In genomic region chr9:133768859-133769510, GRCh38 we compare ENCODE assay signal across 15 cellular contexts. TPM values are rescaled to one million over a fixed set of nuclear protein-coding genes. Genes with fewer than 3 reads are reported as not detected.
DNase-seq lines count a peak whose midpoint lies in the region; FAIRE-seq and TF ChIP-seq lines count a peak whose summit lies in the region.
"Had no signal": no experiment of that assay in that cellular context is flagged by ENCODE, and none has a peak within 500 bp of the region (broad histone marks: within the 10 kb centered on the region; RNA-seq: fewer than 3 reads in every experiment).

No MANE protein-coding gene starts in this region.

- no peak for TF ChIP-seq POLR2A in GM12892 (IDR thresholded peaks at IDR 0.05; ENCODE audit: low read depth, low read length)

- no peaks in the 10 kb centered on the region for H3K79me2 ChIP-seq in OCI-LY1 (ENCODE audit: insufficient read depth, low read length)

- no peak overlapping the region for H3K4me3 Mint-ChIP-seq in progenitor cell of endocrine pancreas (ENCODE audit: low read depth)
- H3K4me3 Mint-ChIP-seq: central memory CD8-positive, alpha-beta T cell had no signal

- H3K27me3 Mint-ChIP-seq in progenitor cell of endocrine pancreas: no peaks in the 10 kb centered on the region
- H3K27me3 Mint-ChIP-seq: central memory CD8-positive, alpha-beta T cell had no signal

- DNase-seq in NCI-H146 (lab: John Stamatoyannopoulos, UW) (peak; percentile 1), NCI-H146 treated with DMSO at 0.1 percent for 48 hours (lab: John Stamatoyannopoulos, UW; ENCODE audit: unreplicated experiment) (no peak), cardiac muscle cell (ENCODE audit: low read depth in 1 of 2, low spot score in 1 of 2) (peak in 1 of 2 donors; percentile 61), progenitor cell of endocrine pancreas (ENCODE audit: low spot score, unreplicated experiment) (peak; percentile 8), GM12892 (ENCODE audit: insufficient read length) (no peak), Ammon's horn (ENCODE audit: low spot score) (no peak), T-helper 9 cell (no peak)
- DNase-seq: activated T-cell treated with anti-CD3 and anti-CD28 coated beads for 4 hours, GDM1, left colon, NCI-H2171 had no signal

- H3K27me3 ChIP-seq in OCI-LY1 (ENCODE audit: insufficient read depth, low read length): no peaks in the 10 kb centered on the region
- H3K27me3 ChIP-seq in cardiac muscle cell: no peaks in the 10 kb centered on the region

- no peak overlapping the region for H3K9ac ChIP-seq in OCI-LY1 (ENCODE audit: low read length)

- peaks cover 53% of the 10 kb centered on the region for H3K36me3 Mint-ChIP-seq in progenitor cell of endocrine pancreas (ENCODE audit: insufficient read depth)

- no peaks in the 10 kb centered on the region for H3K4me1 ChIP-seq in OCI-LY1 (ENCODE audit: insufficient read depth, low read length, severe bottlenecking)
- no peaks in the 10 kb centered on the region for H3K4me1 ChIP-seq in cardiac muscle cell (ENCODE audit: low read depth)

- no peak overlapping the region for H3K4me2 ChIP-seq in OCI-LY1 (ENCODE audit: low read length)

- no peak overlapping the region for H3K4me3 ChIP-seq in OCI-LY1 (ENCODE audit: low read depth, low read length, poor library complexity, severe bottlenecking)
- no peak overlapping the region for H3K4me3 ChIP-seq in cardiac muscle cell

- H3K27ac ChIP-seq in OCI-LY1 (ENCODE audit: low read depth, low read length, poor library complexity, severe bottlenecking) (no peak overlapping the region), cardiac muscle cell (no peak overlapping the region)

- TF ChIP-seq CTCF in OCI-LY1 (IDR thresholded peaks at IDR 0.05; ENCODE audit: low read length): peak; percentile 35; the same call in 1 of the 2 replicates
- peak; percentile 15 for TF ChIP-seq CTCF in cardiac muscle cell (IDR thresholded peaks at IDR 0.05; ENCODE audit: low read depth, low read length)
- no peak for TF ChIP-seq CTCF in progenitor cell of endocrine pancreas (IDR thresholded peaks at IDR 0.05; ENCODE audit: unreplicated experiment)

- H3K36me3 ChIP-seq in OCI-LY1 (ENCODE audit: insufficient read depth, low read length) (no peaks in the 10 kb centered on the region), cardiac muscle cell (peaks cover 3% of the 10 kb centered on the region)

- H3K9me2 ChIP-seq in OCI-LY1 (ENCODE audit: low read depth, low read length): no peaks in the 10 kb centered on the region

- FAIRE-seq in GM12892 (lab: Jason Lieb, UNC): no peak
- FAIRE-seq: A204.1, GM19239 had no signal

- H3K9me3 Mint-ChIP-seq in progenitor cell of endocrine pancreas (ENCODE audit: low read depth): peaks cover 14% of the 10 kb centered on the region

- H3K9me3 ChIP-seq in OCI-LY1 (ENCODE audit: low read length): 0 out of 2 replicates have a peak, but pooled peaks cover 2% of the 10 kb centered on the region
- no peaks in the 10 kb centered on the region for H3K9me3 ChIP-seq in cardiac muscle cell (ENCODE audit: low read depth)

- no peak overlapping the region for H2AFZ ChIP-seq in OCI-LY1 (ENCODE audit: low read length)

- H3K4me1 Mint-ChIP-seq in progenitor cell of endocrine pancreas (ENCODE audit: low read depth): no peaks in the 10 kb centered on the region
- H3K4me1 Mint-ChIP-seq: central memory CD8-positive, alpha-beta T cell had no signal

- H3F3A ChIP-seq in OCI-LY1 (ENCODE audit: insufficient read depth, low read length): no peaks in the 10 kb centered on the region

- H4K20me1 ChIP-seq in OCI-LY1 (ENCODE audit: insufficient read depth, low read length): no peaks in the 10 kb centered on the region

- H3K27ac Mint-ChIP-seq in progenitor cell of endocrine pancreas: no peak overlapping the region

RNA-seq across cellular contexts. Expression of gene SARDH, which starts 30.8 kb away (rescaled TPM):
- total RNA-seq in cardiac muscle cell: 10.8 and 16.9 TPM in 2 replicates
- 6.0 and 8.5 TPM in 2 replicates for polyA plus RNA-seq in cardiac muscle cell
- total RNA-seq in progenitor cell of endocrine pancreas: 4.2 and 5.1 TPM in 2 replicates
- not detected for polyA plus RNA-seq in GM12892 (2012; ENCODE audit: missing spikeins)

Comparison
In these comparisons a context has a peak if more than half of its experiments do, and no peak if none do; other contexts are left out.
1. DNase-seq: peak in NCI-H146 (single experiment) and progenitor cell of endocrine pancreas (single experiment); none in NCI-H146 treated with DMSO at 0.1 percent for 48 hours (single experiment), GM12892 (single experiment), Ammon's horn (single experiment) and T-helper 9 cell (single experiment).